In genomic region chr11:33829430-33830141, GRCh38 we compare ENCODE assay signal across 9 cellular contexts. TPM values are rescaled to one million over a fixed set of nuclear protein-coding genes. Genes with fewer than 3 reads are reported as not detected.
DNase-seq lines count a peak whose midpoint lies in the region; ATAC-seq lines count a peak whose summit lies in the region.
"Had no signal": no experiment of that assay in that cellular context is flagged by ENCODE, and none has a peak within 500 bp of the region (broad histone marks: within the 10 kb centered on the region; RNA-seq: fewer than 3 reads in every experiment).

No MANE protein-coding gene starts in this region.

- H3K27me3 ChIP-seq in esophagus (ENCODE audit: control insufficient read depth in 1 of 2, insufficient read depth in 2 of 2, low read length in 2 of 2), result peaks cover 0 to 7% of the 10 kb centered on the region in 2 donors

- H3K4me1 ChIP-seq in esophagus (ENCODE audit: control insufficient read depth in 2 of 2, insufficient read depth in 2 of 2, low read length in 1 of 2), result peaks cover 0 to 4% of the 10 kb centered on the region in 2 donors

- WGBS in esophagus, 2 donors, result 19 to 21% methylated on average over 10 of the region's 10 CpGs

- peak overlapping the region; percentile 31 to 37 for H3K4me3 ChIP-seq in esophagus (ENCODE audit: low read depth in 1 of 2, low read length in 2 of 2)
- H3K4me3 ChIP-seq: BLaER1 treated with 17β-estradiol and CSF1 and Interleukin-3, amounts not matched to agents 10 nM and 100 nM had no signal

- H3K9me3 ChIP-seq in esophagus (ENCODE audit: control insufficient read depth in 2 of 2, insufficient read depth in 1 of 2, low read depth in 1 of 2, low read length in 1 of 2), result no peaks in the 10 kb centered on the region
- H3K9me3 ChIP-seq: BLaER1 treated with 17β-estradiol and CSF1 and Interleukin-3, amounts not matched to agents 10 nM and 100 nM had no signal

- H3K27ac ChIP-seq in esophagus (ENCODE audit: low read depth in 2 of 2, low read length in 1 of 2), result no peak overlapping the region
- H3K27ac ChIP-seq: BLaER1 treated with 17β-estradiol and CSF1 and Interleukin-3, amounts not matched to agents 10 nM and 100 nM had no signal

- peak; percentile 73 for ATAC-seq in HG03108 (IDR thresholded peaks at IDR 0.05; ENCODE audit: unreplicated experiment)

- H3K36me3 ChIP-seq in esophagus (ENCODE audit: control insufficient read depth in 2 of 2, insufficient read depth in 2 of 2, low read length in 1 of 2), result no peaks in the 10 kb centered on the region
- H3K36me3 ChIP-seq: BLaER1 treated with 17β-estradiol and CSF1 and Interleukin-3, amounts not matched to agents 10 nM and 100 nM had no signal

- DNase-seq in DMS153 treated with DMSO at 0.1 percent for 48 hours (lab: John Stamatoyannopoulos, UW; ENCODE audit: unreplicated experiment) (peak; percentile 22), DMS153 (lab: John Stamatoyannopoulos, UW) (no peak), NCI-H69 (lab: John Stamatoyannopoulos, UW) (peak; percentile 78), mucosa of gallbladder (ENCODE audit: low spot score) (peak; percentile 55)
- DNase-seq in activated CD8-positive, alpha-beta memory T cell treated with anti-CD3 and anti-CD28 coated beads, Interleukin-2, amount 50 U/mL, for 4 hours, result peak; percentile 50
- peak; percentile 40 for DNase-seq in stimulated activated naive CD4-positive, alpha-beta T cell treated with Interleukin-2 at 50 U/mL for 16 hours (lab: John Stamatoyannopoulos, UW)

RNA-seq across cellular contexts. Expression of gene FBXO3, which starts 55.3 kb away (rescaled TPM):
- polyA plus RNA-seq in esophagus, result 10 to 100 TPM; 17.1 to 22.9 TPM
- 42.1 TPM for total RNA-seq in mucosa of gallbladder
